Comparison of ENCODE assay signal across 22 cellular contexts in genomic region chr2:101230541-101230993, GRCh38. TPM values are rescaled to one million over a fixed set of nuclear protein-coding genes. Genes with fewer than 3 reads are reported as not detected.
DNase-seq lines count a peak whose midpoint lies in the region; ATAC-seq, FAIRE-seq and TF ChIP-seq lines count a peak whose summit lies in the region.
"Had no signal": no experiment of that assay in that cellular context is flagged by ENCODE, and none has a peak within 500 bp of the region (broad histone marks: within the 10 kb centered on the region; RNA-seq: fewer than 3 reads in every experiment).

No MANE protein-coding gene starts in this region.

- no peaks in the 10 kb centered on the region for H3K27me3 ChIP-seq in HepG2 (ENCODE audit: control insufficient read depth in 1 of 2, insufficient read depth in 2 of 2, low read length in 2 of 2)
- H3K27me3 ChIP-seq: heart right ventricle had no signal

- H3K9ac ChIP-seq in HepG2 (ENCODE audit: insufficient read depth, low read depth, low read length) = no peak overlapping the region

- no peaks in the 10 kb centered on the region for H3K36me3 Mint-ChIP-seq in stimulated activated effector memory CD8-positive, alpha-beta T cell treated with anti-CD3 and anti-CD28 coated beads, Interleukin-12 subunit alpha, Interleukin-12 subunit beta, amount 100 ng/mL, for 72 hours
- no peaks in the 10 kb centered on the region for H3K36me3 Mint-ChIP-seq in mesothelial cell of epicardium
- H3K36me3 Mint-ChIP-seq: natural killer cell had no signal

- H2AFZ ChIP-seq in HepG2 (ENCODE audit: low read length) = peak overlapping the region; percentile 51

- TF ChIP-seq POLR2A in HepG2 (IDR thresholded peaks at IDR 0.05; ENCODE audit: insufficient read depth in 1 of 2, low read depth in 2 of 2, low read length in 2 of 2) = no peak

- CTCF ChIA-PET in AG04449 (lab: Yijun Ruan, JAX) (interaction anchor here (1.3 to 1.6 kb wide), 2 partner anchors 9 to 26 kb away, joined by 3 to 6 read pairs; no protein-coding TSS in a partner anchor), HepG2 (lab: Yijun Ruan, JAX; ENCODE audit: low intra/inter-chr PET ratio, low total read pairs) (no interaction called here)

- H3K4me3 ChIP-seq in AG04449 (ENCODE audit: low read depth, low read length) = no peak overlapping the region
- H3K4me3 ChIP-seq in epithelial cell of esophagus (ENCODE audit: low read length) = no peak overlapping the region
- no peak overlapping the region for H3K4me3 ChIP-seq in HepG2 (replicated peaks in 1 of 3; ENCODE audit: insufficient read depth in 1 of 3, low read depth in 2 of 3, low read length in 3 of 3)
- H3K4me3 ChIP-seq: heart right ventricle had no signal

- 13% methylated on average over 2 of the region's 2 CpGs for WGBS in HepG2 (ENCODE audit: low lambda C conversion rate)

- peak overlapping the region; percentile 47 for H3K27ac ChIP-seq in HepG2 (ENCODE audit: extremely low read length, insufficient read depth, low read length)

- no peak overlapping the region for H3K27ac Mint-ChIP-seq in stimulated activated effector memory CD8-positive, alpha-beta T cell treated with anti-CD3 and anti-CD28 coated beads, Interleukin-12 subunit alpha, Interleukin-12 subunit beta, amount 100 ng/mL, for 72 hours
- H3K27ac Mint-ChIP-seq in mesothelial cell of epicardium = no peak overlapping the region
- H3K27ac Mint-ChIP-seq: activated naive CD8-positive, alpha-beta T cell treated with anti-CD3 and anti-CD28 coated beads, Interleukin-2, amount 10 ng/mL, durations not matched to agents 7 days and 5 days; activated T-helper 1 cell treated with anti-CD3 and anti-CD28 coated beads, Interleukin-12 subunit alpha, Interleukin-12 subunit beta, Interleukin-2, Interleukin-4 antibody, amounts not matched to agents 30 ng/mL and 10 ng/mL and 1 ng/mL, durations not matched to agents 14 hours and 24 hours and 36 hours; natural killer cell had no signal

- H3K4me1 Mint-ChIP-seq in stimulated activated effector memory CD8-positive, alpha-beta T cell treated with anti-CD3 and anti-CD28 coated beads, Interleukin-12 subunit alpha, Interleukin-12 subunit beta, amount 100 ng/mL, for 72 hours = no peaks in the 10 kb centered on the region
- H3K4me1 Mint-ChIP-seq in mesothelial cell of epicardium = no peaks in the 10 kb centered on the region

- TF ChIP-seq EP300 in HepG2 (IDR thresholded peaks at IDR 0.05; ENCODE audit: low read depth in 2 of 2, low read length in 2 of 2) (peak in 1 of 2 experiments; percentile 45; a peak in 2 of 4 replicates), HepG2 (CRISPR knock-in tag; IDR thresholded peaks at IDR 0.05; ENCODE audit: borderline replicate concordance) (no peak)

- H3K79me2 ChIP-seq in HepG2 (ENCODE audit: insufficient read depth, low read length) = no peaks in the 10 kb centered on the region

- BruUV-seq in HepG2 (replicated peaks; lab: Mats Ljungman, UMichigan) = no TSS peak

- ATAC-seq in HepG2 = peak; percentile 96
- no peak for ATAC-seq in stimulated activated effector memory CD8-positive, alpha-beta T cell treated with anti-CD3 and anti-CD28 coated beads, Interleukin-12 subunit alpha, Interleukin-12 subunit beta, amount 100 ng/mL, for 72 hours
- ATAC-seq: activated CD4-positive, CD25-positive, alpha-beta regulatory T cell treated with anti-CD3 and anti-CD28 coated beads, Interleukin-2, amount 50 U/mL, for 24 hours; natural killer cell had no signal

- no peaks in the 10 kb centered on the region for H3K27me3 Mint-ChIP-seq in mesothelial cell of epicardium (ENCODE audit: low read depth)
- H3K27me3 Mint-ChIP-seq: activated naive CD8-positive, alpha-beta T cell treated with anti-CD3 and anti-CD28 coated beads, Interleukin-2, amount 10 ng/mL, durations not matched to agents 7 days and 5 days had no signal

- peaks cover 58% of the 10 kb centered on the region for H3K4me1 ChIP-seq in HepG2 (ENCODE audit: insufficient read depth, low read length)

- H4K20me1 ChIP-seq in HepG2 (ENCODE audit: insufficient read depth, low read length) = no peaks in the 10 kb centered on the region

- intact Hi-C loops in HepG2 (cut with micrococcal nuclease; ENCODE audit: unreplicated experiment) = no loop called here

- POLR2A ChIA-PET in AG04449 (lab: Yijun Ruan, JAX) = no interaction called here
- POLR2A ChIA-PET in HepG2 (lab: Yijun Ruan, JAX) = interaction anchor here (1.0 to 2.0 kb wide), 7 partner anchors 9 to 769 kb away, joined by 3 to 18 read pairs (median 5); partner anchors contain the start of genes CNOT11 and RPL31

- peaks cover 2% of the 10 kb centered on the region for H3K9me3 Mint-ChIP-seq in stimulated activated effector memory CD8-positive, alpha-beta T cell treated with anti-CD3 and anti-CD28 coated beads, Interleukin-12 subunit alpha, Interleukin-12 subunit beta, amount 100 ng/mL, for 72 hours
- H3K9me3 Mint-ChIP-seq in mesothelial cell of epicardium = peaks cover 17% of the 10 kb centered on the region
- H3K9me3 Mint-ChIP-seq: natural killer cell had no signal

- H3K4me3 Mint-ChIP-seq in stimulated activated effector memory CD8-positive, alpha-beta T cell treated with anti-CD3 and anti-CD28 coated beads, Interleukin-12 subunit alpha, Interleukin-12 subunit beta, amount 100 ng/mL, for 72 hours = no peak overlapping the region
- H3K4me3 Mint-ChIP-seq in mesothelial cell of epicardium = no peak overlapping the region
- H3K4me3 Mint-ChIP-seq: activated naive CD8-positive, alpha-beta T cell treated with anti-CD3 and anti-CD28 coated beads, Interleukin-2, amount 10 ng/mL, durations not matched to agents 7 days and 5 days; activated T-helper 1 cell treated with anti-CD3 and anti-CD28 coated beads, Interleukin-12 subunit alpha, Interleukin-12 subunit beta, Interleukin-2, Interleukin-4 antibody, amounts not matched to agents 30 ng/mL and 10 ng/mL and 1 ng/mL, durations not matched to agents 14 hours and 24 hours and 36 hours; natural killer cell had no signal

- DNase-seq in AG04449 (ENCODE audit: low read depth, low spot score) (peak; percentile 31), M059J (ENCODE audit: low read depth) (peak; percentile 63), epithelial cell of esophagus (ENCODE audit: low read depth) (peak; percentile 45), HepG2 (ENCODE audit: low spot score) (peak; percentile 86), GF-D8 (lab: John Stamatoyannopoulos, UW) (no peak), NCI-H524 treated with DMSO at 0.1 percent for 48 hours (lab: John Stamatoyannopoulos, UW) (no peak), mesothelial cell of epicardium (ENCODE audit: low spot score in 2 of 2, unreplicated experiment in 2 of 2) (no peak)
- no peak for DNase-seq in stimulated activated effector memory CD8-positive, alpha-beta T cell treated with anti-CD3 and anti-CD28 coated beads, Interleukin-12 subunit alpha, Interleukin-12 subunit beta, amount 100 ng/mL, for 72 hours (ENCODE audit: low spot score in 2 of 2)
- DNase-seq: activated naive CD8-positive, alpha-beta T cell treated with anti-CD3 and anti-CD28 coated beads, Interleukin-2, amount 10 ng/mL, durations not matched to agents 7 days and 5 days; effector memory CD4-positive, alpha-beta T cell; heart right ventricle; mesendoderm; natural killer cell; NCI-H1105; NCI-H2107; NCI-H526; posterior cingulate gyrus; small intestine; stimulated activated CD4-positive, alpha-beta T cell treated with anti-CD3 and anti-CD28 coated beads, Interleukin-4, amount 100 ng/mL, for 24 hours had no signal

- no peaks in the 10 kb centered on the region for H3K36me3 ChIP-seq in HepG2 (replicated peaks in 1 of 2; ENCODE audit: control insufficient read depth in 1 of 2, insufficient read depth in 2 of 2, low read length in 2 of 2)
- H3K36me3 ChIP-seq: heart right ventricle had no signal

- peaks cover 18% of the 10 kb centered on the region for H3K9me3 ChIP-seq in HepG2 (ENCODE audit: low read length)
- H3K9me3 ChIP-seq: heart right ventricle had no signal

- no peak for TF ChIP-seq CTCF in AG04449 (IDR thresholded peaks at IDR 0.05; ENCODE audit: insufficient read depth, low read length, missing control alignments)
- no peak for TF ChIP-seq CTCF in epithelial cell of esophagus (IDR thresholded peaks at IDR 0.05; ENCODE audit: insufficient read depth, low read depth, low read length, missing control alignments)
- TF ChIP-seq CTCF in HepG2 (CRISPR knock-in tag; IDR thresholded peaks at IDR 0.05) = no peak
- no peak for TF ChIP-seq CTCF in mesothelial cell of epicardium (IDR thresholded peaks at IDR 0.05; ENCODE audit: unreplicated experiment)

- no peak for TF ChIP-seq RAD21 in HepG2 (CRISPR knock-in tag; IDR thresholded peaks at IDR 0.05)

- in situ Hi-C loops in HepG2 (cut with HindIII; ENCODE audit: extremely low pct_ligation_motif_present, low pct_unique_long_range_greater_than_20kb) = no loop called here

- peak; percentile 30 for FAIRE-seq in HepG2 (lab: Jason Lieb, UNC)
- FAIRE-seq: A204.1, small intestine had no signal

- H3K4me2 ChIP-seq in HepG2 (ENCODE audit: low read depth, low read length) = peak overlapping the region; percentile 37

TF ChIP-seq in HepG2, 621 proteins besides CTCF, POLR2A, EP300 and RAD21 (continues in another document):
- peak; percentile 48; the same call in 1 of the 2 replicates for TF ChIP-seq IRF2 (CRISPR knock-in tag; IDR thresholded peaks at IDR 0.05)

RNA-seq across cellular contexts. Expression of gene CNOT11, which starts 22.1 kb away (rescaled TPM):
- total RNA-seq in M059J (2014; rRNA removed; shearing (Covaris generic)) = 43.1 and 57.1 TPM in 2 replicates
- total RNA-seq in HepG2 (2016; rRNA removed; fragmentation: Illumina TruSeq; extraction: Trizol) = 100 and 114 TPM in 2 replicates
- total RNA-seq in HepG2 (2016; cell fraction: cytosol; rRNA removed; fragmentation: Illumina TruSeq; extraction: Trizol; ENCODE audit: low read depth) = 34.2 and 39.4 TPM in 2 replicates
- 93.7 and 119 TPM in 2 replicates for total RNA-seq in HepG2 (2016; cell fraction: insoluble cytoplasmic fraction; rRNA removed; fragmentation: Illumina TruSeq; extraction: Trizol)
- 65.8 and 70.3 TPM in 2 replicates for total RNA-seq in HepG2 (2016; cell fraction: membrane; rRNA removed; fragmentation: Illumina TruSeq; extraction: Trizol)
- 79.5 and 91.1 TPM in 2 replicates for total RNA-seq in HepG2 (2016; cell fraction: nucleus; rRNA removed; fragmentation: Illumina TruSeq; extraction: Trizol)
- 202 and 209 TPM in 2 replicates for polyA plus RNA-seq in HepG2 (2011; rRNA removed)
- 91.7 and 128 TPM in 2 replicates for polyA plus RNA-seq in HepG2 (2011; cell fraction: cytosol; rRNA removed)
- 359 and 415 TPM in 2 replicates for polyA plus RNA-seq in HepG2 (2011; cell fraction: nucleus; rRNA removed)
- polyA plus RNA-seq in HepG2 (2012) = 100 and 126 TPM in 2 replicates
- polyA plus RNA-seq in HepG2 (2016; cell fraction: cytosol; fragmentation: Illumina TruSeq; extraction: Trizol; ENCODE audit: low read depth) = 35.1 and 35.8 TPM in 2 replicates
- 160 and 184 TPM in 2 replicates for polyA plus RNA-seq in HepG2 (2016; cell fraction: insoluble cytoplasmic fraction; fragmentation: Illumina TruSeq; extraction: Trizol; ENCODE audit: low read depth)
- polyA plus RNA-seq in HepG2 (2016; cell fraction: membrane; fragmentation: Illumina TruSeq; extraction: Trizol; ENCODE audit: low read depth) = 62.2 and 66.8 TPM in 2 replicates
- polyA plus RNA-seq in HepG2 (2016; cell fraction: nucleus; fragmentation: Illumina TruSeq; extraction: Trizol; ENCODE audit: insufficient read depth, low read depth) = 277 TPM in 2 replicates
- polyA minus RNA-seq in HepG2 (2011; rRNA and poly(A)+ RNA removed; ENCODE audit: low replicate concordance) = 74.3 and 87.7 TPM in 2 replicates
- 102 and 132 TPM in 2 replicates for polyA minus RNA-seq in HepG2 (2011; cell fraction: cytosol; rRNA and poly(A)+ RNA removed)
- polyA minus RNA-seq in HepG2 (2011; cell fraction: nucleus; rRNA and poly(A)+ RNA removed) = 80.2 and 123 TPM in 2 replicates
- total RNA-seq in mesothelial cell of epicardium = 38.3 to 38.8 TPM (median 38.7 TPM) in 3 replicates

Comparison
In these comparisons a context has a peak if more than half of its experiments do, and no peak if none do; other contexts are left out.
1. DNase-seq: peak in AG04449 (single experiment), M059J (single experiment), epithelial cell of esophagus (single experiment) and HepG2 (single experiment); none in GF-D8 (single experiment), NCI-H524 treated with DMSO at 0.1 percent for 48 hours (single experiment), stimulated activated effector memory CD8-positive, alpha-beta T cell treated with anti-CD3 and anti-CD28 coated beads, Interleukin-12 subunit alpha, Interleukin-12 subunit beta, amount 100 ng/mL, for 72 hours (0 of 2) and mesothelial cell of epicardium (0 of 2).